8 cellular contexts compared by ENCODE assay signal in genomic region chr10:79905322-79906314, GRCh38. TPM values are rescaled to one million over a fixed set of nuclear protein-coding genes. Genes with fewer than 3 reads are reported as not detected.
DNase-seq lines count a peak whose midpoint lies in the region; ATAC-seq and TF ChIP-seq lines count a peak whose summit lies in the region.

No MANE protein-coding gene starts in this region.

- peak; percentile 26 for DNase-seq in activated CD4-positive, alpha-beta T cell treated with anti-CD3 and anti-CD28 coated beads for 48 hours
- no peak for DNase-seq in activated CD4-positive, alpha-beta T cell treated with anti-CD3 and anti-CD28 coated beads, Interleukin-2, amount 50 U/mL, for 1 hour
- DNase-seq in T-helper 17 cell: no peak
- peak; percentile 20 for DNase-seq in fibroblast of the aortic adventitia (ENCODE audit: low read depth)
- DNase-seq in omental fat pad (ENCODE audit: low spot score): no peak
- no peak for DNase-seq in NCI-H446 (lab: John Stamatoyannopoulos, UW)
- DNase-seq in amygdala (lab: John Stamatoyannopoulos, UW): no peak

- H3K9me3 ChIP-seq in T-helper 17 cell (ENCODE audit: control insufficient read depth, low read length, poor library complexity, severe bottlenecking): no peaks in the 10 kb centered on the region

- peak overlapping the region; percentile 43 for H3K27ac Mint-ChIP-seq in T-helper 17 cell

- peaks cover 6% of the 10 kb centered on the region for H3K36me3 Mint-ChIP-seq in T-helper 17 cell (ENCODE audit: low read depth)

- H3K27me3 Mint-ChIP-seq in T-helper 17 cell: peaks cover 59% of the 10 kb centered on the region

- no peak for TF ChIP-seq CTCF in fibroblast of the aortic adventitia (IDR thresholded peaks at IDR 0.05; ENCODE audit: insufficient read depth, low read length)
- no peak for TF ChIP-seq CTCF in omental fat pad (IDR thresholded peaks at IDR 0.05)

- H3K4me3 ChIP-seq in fibroblast of the aortic adventitia (ENCODE audit: low read depth, low read length): peak overlapping the region; percentile 76

- H3K4me1 Mint-ChIP-seq in T-helper 17 cell: peaks cover 16% of the 10 kb centered on the region

- peak overlapping the region; percentile 95 for H3K4me3 Mint-ChIP-seq in T-helper 17 cell

- ATAC-seq in T-helper 17 cell: no peak
- ATAC-seq in omental fat pad (ENCODE audit: low FRiP score): peak; percentile 23
- no peak for ATAC-seq in GM19035 (IDR thresholded peaks at IDR 0.05; ENCODE audit: unreplicated experiment)

RNA-seq across cellular contexts. Expression of gene SFTPD, which starts 43.3 kb away (rescaled TPM):
- total RNA-seq in T-helper 17 cell (not detected), fibroblast of the aortic adventitia (ENCODE audit: low replicate concordance) (not detected in 2 replicates), omental fat pad (under 1 TPM in 2 of 4 donors, not detected in 2; 0.65 to 0.96 TPM)

Comparison
In these comparisons a context has a peak if more than half of its experiments do, and no peak if none do; other contexts are left out.
1. DNase-seq: peak in activated CD4-positive, alpha-beta T cell treated with anti-CD3 and anti-CD28 coated beads for 48 hours (single experiment) and fibroblast of the aortic adventitia (single experiment); none in activated CD4-positive, alpha-beta T cell treated with anti-CD3 and anti-CD28 coated beads, Interleukin-2, amount 50 U/mL, for 1 hour (single experiment), T-helper 17 cell (0 of 3), omental fat pad (single experiment), NCI-H446 (0 of 2) and amygdala (0 of 56).